ENCODE assay signal across 10 cellular contexts in the genomic region with DNA sequence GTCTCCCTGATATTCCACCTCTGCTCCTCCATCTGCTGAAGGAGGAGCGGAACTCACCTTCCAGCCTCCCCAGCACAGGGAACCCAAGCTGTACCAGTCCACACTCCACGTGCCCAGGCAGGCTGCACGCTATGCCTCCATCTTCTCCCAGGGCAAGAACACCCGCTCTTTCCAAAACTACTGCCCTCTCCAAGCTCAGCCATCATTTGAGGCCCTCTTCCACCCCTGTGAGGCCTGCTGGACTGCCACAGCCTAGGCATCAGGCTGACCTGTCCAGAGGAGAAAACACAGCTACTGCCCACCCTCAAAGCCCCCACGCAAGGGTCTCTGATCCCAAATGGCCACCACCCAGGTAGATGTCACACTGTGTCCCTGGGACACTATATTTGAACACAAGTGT. TPM values are rescaled to one million over a fixed set of nuclear protein-coding genes. Genes with fewer than 3 reads are reported as not detected.
DNase-seq lines count a peak whose midpoint lies in the region; ATAC-seq, FAIRE-seq and TF ChIP-seq lines count a peak whose summit lies in the region.
"Had no signal": no experiment of that assay in that cellular context is flagged by ENCODE, and none has a peak within 500 bp of the region (broad histone marks: within the 10 kb centered on the region; RNA-seq: fewer than 3 reads in every experiment).

No MANE protein-coding gene starts in this region.

- peak overlapping the region in 1 of 2 experiments; percentile 82; a peak in 2 of 4 replicates for H3K4me2 ChIP-seq in H1 (ENCODE audit: insufficient read depth in 1 of 2, low read depth in 2 of 2, low read length in 2 of 2)
- no peak overlapping the region for H3K4me2 ChIP-seq in HepG2 (ENCODE audit: low read depth, low read length)

- WGBS in H1 (ENCODE audit: extremely low coverage in 1 of 2, insufficient coverage in 1 of 2, insufficient read length in 1 of 2, insufficient replicate concordance in 2 of 2, low coverage in 1 of 2, low lambda C conversion rate in 2 of 2, missing lambda C conversion rate in 1 of 2), 2 experiments: 84% methylated on average over 5 of the region's 5 CpGs; no CpG with 5 or more reads in 1 of the 2 experiments
- WGBS in HepG2 (ENCODE audit: low lambda C conversion rate): 57% methylated on average over 5 of the region's 5 CpGs

- no peaks in the 10 kb centered on the region for H3K79me1 ChIP-seq in H1 (ENCODE audit: low read depth, low read length)

- no peak overlapping the region for H3K4ac ChIP-seq in H1 (replicated peaks; ENCODE audit: insufficient read length, low read depth, low read length)

- no peaks in the 10 kb centered on the region for H3K9me3 ChIP-seq in CD4-positive, alpha-beta memory T cell (ENCODE audit: control insufficient read depth in 1 of 2, low read length in 2 of 2)
- H3K9me3 ChIP-seq in H1 (ENCODE audit: insufficient read depth in 2 of 2, low read depth in 1 of 2, low read length in 1 of 2): no peaks in the 10 kb centered on the region
- H3K9me3 ChIP-seq in neuron (ENCODE audit: low read length): no peaks in the 10 kb centered on the region
- H3K9me3 ChIP-seq in HepG2 (ENCODE audit: low read length): no peaks in the 10 kb centered on the region
- H3K9me3 ChIP-seq: HAP-1 had no signal

- H3K27me3 ChIP-seq in CD4-positive, alpha-beta memory T cell (ENCODE audit: insufficient read depth, low read length): no peaks in the 10 kb centered on the region
- H3K27me3 ChIP-seq in H1 (replicated peaks in 1 of 4; ENCODE audit: control insufficient read depth in 3 of 4, extremely low read depth in 1 of 4, insufficient read depth in 3 of 4, low read length in 3 of 4) (peaks cover 0 to 11% (median 7%) of the 10 kb centered on the region in 4 experiments; a peak in 4 of 7 replicates), neuron (ENCODE audit: insufficient read depth, low read length) (no peaks in the 10 kb centered on the region), HepG2 (ENCODE audit: control insufficient read depth in 1 of 2, insufficient read depth in 2 of 2, low read length in 2 of 2) (peaks cover 23 to 50% of the 10 kb centered on the region in 2 experiments)

- H3K36me3 Mint-ChIP-seq in CD4-positive, alpha-beta memory T cell: peaks cover 23 to 43% of the 10 kb centered on the region in 2 donors

- peak overlapping the region; percentile 57 to 68 for H3K4me3 ChIP-seq in CD4-positive, alpha-beta memory T cell (ENCODE audit: low read length in 2 of 2)
- H3K4me3 ChIP-seq in NB4 (ENCODE audit: low read depth, low read length): peak overlapping the region; percentile 96
- peak overlapping the region in 2 of 4 experiments; percentile 66 to 86; a peak in 2 of 8 replicates for H3K4me3 ChIP-seq in H1 (ENCODE audit: extremely low read depth in 1 of 4, insufficient read depth in 2 of 4, low read depth in 3 of 4, low read length in 4 of 4)
- H3K4me3 ChIP-seq in neuron (ENCODE audit: low read length): peak overlapping the region; percentile 79
- no peak overlapping the region for H3K4me3 ChIP-seq in HepG2 (replicated peaks in 1 of 3; ENCODE audit: insufficient read depth in 1 of 3, low read depth in 2 of 3, low read length in 3 of 3)

- H3K27me3 Mint-ChIP-seq in CD4-positive, alpha-beta memory T cell: no peaks in the 10 kb centered on the region

- peak overlapping the region; percentile 12 to 95 (median 92) for H3K4me3 Mint-ChIP-seq in CD4-positive, alpha-beta memory T cell

- no peak overlapping the region; the same call in 1 of the 2 replicates for H3K18ac ChIP-seq in H1 (ENCODE audit: extremely low read depth, low read length)

- no peaks in the 10 kb centered on the region for H3K9me3 Mint-ChIP-seq in CD4-positive, alpha-beta memory T cell

- no peak overlapping the region for H4K91ac ChIP-seq in H1 (replicated peaks; ENCODE audit: insufficient read length, low read length)

- H3K79me2 ChIP-seq in H1 (ENCODE audit: control insufficient read depth in 1 of 2, insufficient read depth in 2 of 2, low read length in 2 of 2): no peaks in the 10 kb centered on the region
- no peaks in the 10 kb centered on the region for H3K79me2 ChIP-seq in HepG2 (ENCODE audit: insufficient read depth, low read length)

- POLR2A ChIA-PET in CD4-positive, alpha-beta memory T cell (lab: Charles Lee; ENCODE audit: partially characterized antibody): interaction anchor here (1.1 kb wide), 1 partner anchor 11 kb away, joined by 3 read pairs; no protein-coding TSS in a partner anchor
- POLR2A ChIA-PET in H1 (lab: Charles Lee; ENCODE audit: partially characterized antibody): no interaction called here
- POLR2A ChIA-PET in HepG2 (lab: Yijun Ruan, JAX): no interaction called here

- BruUV-seq in HepG2 (replicated peaks; lab: Mats Ljungman, UMichigan): no TSS peak

- CTCF ChIA-PET in CD4-positive, alpha-beta memory T cell (lab: Charles Lee; ENCODE audit: partially characterized antibody): interaction anchor here (0.7 kb wide), 1 partner anchor 25 kb away, joined by 3 read pairs; no protein-coding TSS in a partner anchor
- CTCF ChIA-PET in H1 (lab: Charles Lee; ENCODE audit: partially characterized antibody): interaction anchor here (0.6 to 1.4 kb wide), 2 partner anchors 26 to 51 kb away, joined by 3 to 4 read pairs; no protein-coding TSS in a partner anchor
- CTCF ChIA-PET in HepG2 (lab: Yijun Ruan, JAX; ENCODE audit: low intra/inter-chr PET ratio, low total read pairs): no interaction called here

- in situ Hi-C loops in GM13976 (cut with MboI; ENCODE audit: low sequenced_read_pairs, unreplicated experiment) (no loop called here), HepG2 (cut with HindIII; ENCODE audit: extremely low pct_ligation_motif_present, low pct_unique_long_range_greater_than_20kb) (no loop called here)

- H2BK15ac ChIP-seq in H1 (ENCODE audit: low read length): no peak overlapping the region

- no peak overlapping the region for H3K14ac ChIP-seq in H1 (ENCODE audit: insufficient read length)

- no peak overlapping the region for H2BK120ac ChIP-seq in H1 (replicated peaks; ENCODE audit: low read depth, low read length)

- H3K4me1 ChIP-seq in CD4-positive, alpha-beta memory T cell (ENCODE audit: insufficient read depth, low read length): peaks cover 52% of the 10 kb centered on the region
- H3K4me1 ChIP-seq in H1 (replicated peaks in 1 of 4; ENCODE audit: control insufficient read depth in 3 of 4, insufficient read depth in 4 of 4, low read length in 3 of 4) (peaks cover 4 to 7% (median 7%) of the 10 kb centered on the region in 4 experiments; a peak in 6 of 7 replicates), neuron (ENCODE audit: insufficient read depth, low read length) (peaks cover 24% of the 10 kb centered on the region), HepG2 (ENCODE audit: insufficient read depth, low read length) (peaks cover 28% of the 10 kb centered on the region)

- H2AFZ ChIP-seq in H1 (ENCODE audit: low read length) (no peak overlapping the region), neuron (ENCODE audit: low read depth, low read length) (no peak overlapping the region), HepG2 (ENCODE audit: low read length) (no peak overlapping the region)

- TF ChIP-seq POLR2A in NB4 (IDR thresholded peaks at IDR 0.05; ENCODE audit: extremely low read depth, insufficient read length) (no peak), H1 (IDR thresholded peaks at IDR 0.05; ENCODE audit: control extremely low read depth in 1 of 2, low read depth in 2 of 2, low read length in 2 of 2) (no peak), HepG2 (IDR thresholded peaks at IDR 0.05; ENCODE audit: insufficient read depth in 1 of 2, low read depth in 2 of 2, low read length in 2 of 2) (no peak)

- 0 out of 2 replicates have a peak overlapping the region, but pooled peaks have one; percentile 39 for H2BK12ac ChIP-seq in H1 (ENCODE audit: low read depth, low read length)

- H3K9ac ChIP-seq in H1 (replicated peaks in 1 of 4; ENCODE audit: extremely low read depth in 1 of 4, low read depth in 3 of 4, low read length in 3 of 4): no peak overlapping the region
- no peak overlapping the region for H3K9ac ChIP-seq in HepG2 (ENCODE audit: insufficient read depth, low read depth, low read length)

- ATAC-seq in HepG2: no peak

- TF ChIP-seq EP300 in H1 (IDR thresholded peaks at IDR 0.05; ENCODE audit: borderline replicate concordance in 1 of 2, low read depth in 2 of 2, low read length in 2 of 2) (no peak), HepG2 (IDR thresholded peaks at IDR 0.05; ENCODE audit: low read depth in 2 of 2, low read length in 2 of 2) (no peak), HepG2 (CRISPR knock-in tag; IDR thresholded peaks at IDR 0.05; ENCODE audit: borderline replicate concordance) (no peak)

- H3K36me3 ChIP-seq in CD4-positive, alpha-beta memory T cell (ENCODE audit: insufficient read depth, low read length): peaks cover 9% of the 10 kb centered on the region
- H3K36me3 ChIP-seq in H1 (ENCODE audit: control insufficient read depth in 2 of 4, insufficient read depth in 4 of 4, low read length in 3 of 4): no peaks in the 10 kb centered on the region; a peak in 1 of 8 replicates
- H3K36me3 ChIP-seq in neuron (ENCODE audit: insufficient read depth, low read length): peaks cover 35% of the 10 kb centered on the region
- H3K36me3 ChIP-seq in HepG2 (replicated peaks in 1 of 2; ENCODE audit: control insufficient read depth in 1 of 2, insufficient read depth in 2 of 2, low read length in 2 of 2): no peaks in the 10 kb centered on the region
- H3K36me3 ChIP-seq: HAP-1 had no signal

- H4K5ac ChIP-seq in H1 (ENCODE audit: insufficient read length, low read depth, low read length): no peak overlapping the region

- H2AK5ac ChIP-seq in H1 (ENCODE audit: low read depth, low read length): no peak overlapping the region

- DNase-seq in CD4-positive, alpha-beta memory T cell: no peak
- DNase-seq in NB4 (ENCODE audit: low read depth): no peak
- DNase-seq in H1 (ENCODE audit: low read depth in 1 of 2, low spot score in 2 of 2): no peak
- DNase-seq in epidermal melanocyte (ENCODE audit: insufficient read length, low spot score): no peak
- no peak for DNase-seq in GOT3 (lab: John Stamatoyannopoulos, UW)
- no peak for DNase-seq in GM13976 (ENCODE audit: low spot score)
- DNase-seq in HepG2 (ENCODE audit: low spot score): no peak
- DNase-seq: RPMI8226 had no signal

- no peak overlapping the region for H4K8ac ChIP-seq in H1 (ENCODE audit: extremely low read depth, insufficient read depth, low read length)

- peak overlapping the region; percentile 60 to 95 (median 83) for H3K27ac Mint-ChIP-seq in CD4-positive, alpha-beta memory T cell

- no peak overlapping the region for H3K23ac ChIP-seq in H1 (ENCODE audit: insufficient read length)

- H3K4me1 Mint-ChIP-seq in CD4-positive, alpha-beta memory T cell: peaks cover 35 to 55% (median 45%) of the 10 kb centered on the region in 4 donors

- peak overlapping the region; percentile 80 for H3K27ac ChIP-seq in CD4-positive, alpha-beta memory T cell (ENCODE audit: low read depth, low read length)
- no peak overlapping the region for H3K27ac ChIP-seq in H1 (ENCODE audit: low read depth, low read length)
- no peak overlapping the region for H3K27ac ChIP-seq in HepG2 (ENCODE audit: extremely low read length, insufficient read depth, low read length)

- TF ChIP-seq RAD21 in H1 (IDR thresholded peaks at IDR 0.05 in 1 of 2, conservative IDR thresholded peaks at IDR 0.05 in 1 of 2; ENCODE audit: low read depth in 2 of 2, low read length in 2 of 2) (no peak), HepG2 (CRISPR knock-in tag; IDR thresholded peaks at IDR 0.05) (no peak)

- no peak overlapping the region for H2BK5ac ChIP-seq in H1 (ENCODE audit: low read depth, low read length)

- TF ChIP-seq CTCF in NB4 (IDR thresholded peaks at IDR 0.05; ENCODE audit: low read depth, low read length) (no peak), H1 (IDR thresholded peaks at IDR 0.05; ENCODE audit: control extremely low read depth in 1 of 3, insufficient read depth in 1 of 3, low read depth in 1 of 3, low read length in 3 of 3) (no peak), GM13976 (IDR thresholded peaks at IDR 0.05; ENCODE audit: borderline replicate concordance, control extremely low read depth, extremely low read depth, insufficient read depth, missing control alignments) (no peak), HepG2 (CRISPR knock-in tag; IDR thresholded peaks at IDR 0.05) (no peak)

- H3K23me2 ChIP-seq in H1 (ENCODE audit: low read depth, low read length): peaks cover 9% of the 10 kb centered on the region; the same call in 1 of the 2 replicates

- no peak for FAIRE-seq in H1 (lab: Jason Lieb, UNC)
- FAIRE-seq in HepG2 (lab: Jason Lieb, UNC): no peak

- H4K20me1 ChIP-seq in H1 (replicated peaks in 1 of 2; ENCODE audit: control insufficient read depth in 1 of 2, insufficient read depth in 2 of 2, low read length in 2 of 2) (no peaks in the 10 kb centered on the region), HepG2 (ENCODE audit: insufficient read depth, low read length) (no peaks in the 10 kb centered on the region)

- no peak overlapping the region for H3K56ac ChIP-seq in H1 (replicated peaks; ENCODE audit: insufficient read length, low read depth, low read length)

- H2BK20ac ChIP-seq in H1 (ENCODE audit: low read length): no peak overlapping the region; the same call in 1 of the 2 replicates

- intact Hi-C loops in CD4-positive, alpha-beta memory T cell (cut with micrococcal nuclease): no loop called here
- intact Hi-C loops in HepG2 (cut with micrococcal nuclease; ENCODE audit: unreplicated experiment): no loop called here

RNA-seq across cellular contexts. Expression of a gene that starts 1.8 kb away (rescaled TPM):
- 10 to 100 TPM; 33.9 to 37.1 TPM for total RNA-seq in CD4-positive, alpha-beta memory T cell
- 10 to 100 TPM; 35.2 to 46.0 TPM for polyA plus RNA-seq in CD4-positive, alpha-beta memory T cell
- 9.0 and 9.5 TPM in 2 replicates for total RNA-seq in H1 (2021; fragmentation: NEBNext Ultra II Directional; extraction: Animal tissue kit (Norgen Biotek cat#: 25700))
- 4.1 and 4.9 TPM in 2 replicates for polyA plus RNA-seq in H1 (2011; rRNA removed)
- polyA plus RNA-seq in H1 (2011; cell fraction: cytosol; rRNA removed): 5.0 TPM
- polyA plus RNA-seq in H1 (2011; cell fraction: nucleus; rRNA removed): 4.7 TPM
- 5.3 to 7.8 TPM (median 6.5 TPM) in 4 replicates for polyA plus RNA-seq in H1 (2012, experiment 1 of 2)
- 2.8 TPM for polyA plus RNA-seq in H1 (2012, experiment 2 of 2)
- 4.9 TPM for polyA plus RNA-seq in H1 (2013, experiment 1 of 2)
- polyA plus RNA-seq in H1 (2013, experiment 2 of 2): 5.5 TPM
- polyA minus RNA-seq in H1 (2011; rRNA and poly(A)+ RNA removed): 8.7 and 12.3 TPM in 2 replicates
- polyA minus RNA-seq in H1 (2011; cell fraction: cytosol; rRNA and poly(A)+ RNA removed): 5.4 TPM
- 5.3 TPM for polyA minus RNA-seq in H1 (2011; cell fraction: nucleus; rRNA and poly(A)+ RNA removed)
- total RNA-seq in HepG2 (2016; rRNA removed; fragmentation: Illumina TruSeq; extraction: Trizol): 0.53 and 0.83 TPM in 2 replicates
- under 0.01 and 0.09 TPM in 2 replicates for total RNA-seq in HepG2 (2016; cell fraction: cytosol; rRNA removed; fragmentation: Illumina TruSeq; extraction: Trizol; ENCODE audit: low read depth)
- total RNA-seq in HepG2 (2016; cell fraction: insoluble cytoplasmic fraction; rRNA removed; fragmentation: Illumina TruSeq; extraction: Trizol): 0.61 and 0.86 TPM in 2 replicates
- total RNA-seq in HepG2 (2016; cell fraction: membrane; rRNA removed; fragmentation: Illumina TruSeq; extraction: Trizol): 0.25 and 0.31 TPM in 2 replicates
- total RNA-seq in HepG2 (2016; cell fraction: nucleus; rRNA removed; fragmentation: Illumina TruSeq; extraction: Trizol): 0.19 and 0.44 TPM in 2 replicates
- 0.09 and 0.16 TPM in 2 replicates for polyA plus RNA-seq in HepG2 (2011; rRNA removed)
- polyA plus RNA-seq in HepG2 (2011; cell fraction: cytosol; rRNA removed): 0.09 and 0.10 TPM in 2 replicates
- polyA plus RNA-seq in HepG2 (2011; cell fraction: nucleus; rRNA removed): 0.11 and 0.19 TPM in 2 replicates
- polyA plus RNA-seq in HepG2 (2012): 0.05 and 0.08 TPM in 2 replicates
- 0.06 and 0.08 TPM in 2 replicates for polyA plus RNA-seq in HepG2 (2016; cell fraction: cytosol; fragmentation: Illumina TruSeq; extraction: Trizol; ENCODE audit: low read depth)
- polyA plus RNA-seq in HepG2 (2016; cell fraction: insoluble cytoplasmic fraction; fragmentation: Illumina TruSeq; extraction: Trizol; ENCODE audit: low read depth): 0.59 and 0.73 TPM in 2 replicates
- 0.10 and 0.11 TPM in 2 replicates for polyA plus RNA-seq in HepG2 (2016; cell fraction: membrane; fragmentation: Illumina TruSeq; extraction: Trizol; ENCODE audit: low read depth)
- 0.48 and 0.55 TPM in 2 replicates for polyA plus RNA-seq in HepG2 (2016; cell fraction: nucleus; fragmentation: Illumina TruSeq; extraction: Trizol; ENCODE audit: insufficient read depth, low read depth)
- polyA minus RNA-seq in HepG2 (2011; rRNA and poly(A)+ RNA removed; ENCODE audit: low replicate concordance): 0.06 TPM in 1 of 2 replicates, not detected in the other
- polyA minus RNA-seq in HepG2 (2011; cell fraction: cytosol; rRNA and poly(A)+ RNA removed): 0.10 TPM in 1 of 2 replicates, not detected in the other
- polyA minus RNA-seq in HepG2 (2011; cell fraction: nucleus; rRNA and poly(A)+ RNA removed): 0.12 and 0.13 TPM in 2 replicates

Comparison
In these comparisons a context has a peak if more than half of its experiments do, and no peak if none do; other contexts are left out.
1. H3K4me3 ChIP-seq: peak in CD4-positive, alpha-beta memory T cell (2 of 2), NB4 (single experiment) and neuron (single experiment); none in HepG2 (0 of 3).